Comparison of ENCODE assay signal across 8 cellular contexts in genomic region chr11:9861860-9862725, GRCh38.
DNase-seq lines count a peak whose midpoint lies in the region; ATAC-seq, FAIRE-seq and TF ChIP-seq lines count a peak whose summit lies in the region.

No MANE protein-coding gene starts in this region.

- peaks cover 6% of the 10 kb centered on the region; the same call in 1 of the 2 replicates for H3K4me1 ChIP-seq in OCI-LY3 (ENCODE audit: low read length)

- peak; percentile 65 for TF ChIP-seq CTCF in HL-60 (IDR thresholded peaks at IDR 0.05; ENCODE audit: insufficient read depth, low read length)
- TF ChIP-seq CTCF in OCI-LY3 (IDR thresholded peaks at IDR 0.05; ENCODE audit: low read depth, low read length), result peak; percentile 93

- H3K9ac ChIP-seq in OCI-LY3 (ENCODE audit: low read length), result no peak overlapping the region

- H3K27ac ChIP-seq in HL-60 (replicated peaks) (no peak overlapping the region), OCI-LY3 (ENCODE audit: low read length) (no peak overlapping the region)

- ATAC-seq in GM19468 (IDR thresholded peaks at IDR 0.05; ENCODE audit: extremely low read depth, unreplicated experiment), result peak; percentile 61
- ATAC-seq in activated T-cell treated with anti-CD3 and anti-CD28 coated beads, Interleukin-2, amount 50 U/mL, for 4 hours, result peak; percentile 70 to 71

- no peaks in the 10 kb centered on the region for H3K36me3 ChIP-seq in OCI-LY3 (replicated peaks; ENCODE audit: low read depth, low read length)

- no peak for FAIRE-seq in frontal cortex (lab: Jason Lieb, UNC)

- H2AFZ ChIP-seq in OCI-LY3 (ENCODE audit: low read depth, low read length), result no peak overlapping the region

- no peaks in the 10 kb centered on the region for H3K27me3 Mint-ChIP-seq in activated T-cell treated with anti-CD3 and anti-CD28 coated beads, Interleukin-2, amount 50 U/mL, for 4 hours (ENCODE audit: low read depth)

- H3K4me2 ChIP-seq in OCI-LY3 (ENCODE audit: low read length), result no peak overlapping the region

- intact Hi-C loops in posterior cingulate gyrus (cut with DNase I), result loop anchor here (5.0 to 10.0 kb wide), 2 partner anchors 113 to 445 kb away; partner anchors contain the start of gene ADM
- intact Hi-C loops in posterior vena cava (cut with DNase I), result loop anchor here (10.0 kb wide), 2 partner anchors 443 to 473 kb away; partner anchors contain the start of gene ADM (in 1 of the 2)

- H3K27me3 ChIP-seq in HL-60 (ENCODE audit: insufficient read depth, poor library complexity, severe bottlenecking) (no peaks in the 10 kb centered on the region), OCI-LY3 (ENCODE audit: low read depth, low read length) (no peaks in the 10 kb centered on the region)

- no peak overlapping the region for H3K4me3 Mint-ChIP-seq in activated T-cell treated with anti-CD3 and anti-CD28 coated beads, Interleukin-2, amount 50 U/mL, for 4 hours

- DNase-seq in DMS53 treated with DMSO at 0.1 percent for 48 hours (lab: John Stamatoyannopoulos, UW; ENCODE audit: unreplicated experiment), result peak; percentile 65
- peak; percentile 41 to 74 for DNase-seq in HL-60 (ENCODE audit: low read depth in 1 of 2, low spot score in 1 of 2)
- peak; percentile 32 for DNase-seq in activated T-cell treated with anti-CD3 and anti-CD28 coated beads, Interleukin-2, amount 50 U/mL, for 4 hours
- DNase-seq in frontal cortex (ENCODE audit: low spot score in 2 of 2), result peak; percentile 5 to 29
- peak in 7 of 10 donors; percentile 12 to 81 (median 30) for DNase-seq in posterior cingulate gyrus
- DNase-seq in posterior vena cava (ENCODE audit: low spot score), result no peak

- H3K4me3 ChIP-seq in HL-60 (replicated peaks; ENCODE audit: insufficient read depth, low read length) (no peak overlapping the region), OCI-LY3 (ENCODE audit: low read length) (no peak overlapping the region)

- H3K79me2 ChIP-seq in OCI-LY3 (ENCODE audit: low read length), result no peaks in the 10 kb centered on the region

- H3K9me3 Mint-ChIP-seq in activated T-cell treated with anti-CD3 and anti-CD28 coated beads, Interleukin-2, amount 50 U/mL, for 4 hours, result no peaks in the 10 kb centered on the region

- peaks cover 31% of the 10 kb centered on the region for H3K4me1 Mint-ChIP-seq in activated T-cell treated with anti-CD3 and anti-CD28 coated beads, Interleukin-2, amount 50 U/mL, for 4 hours (ENCODE audit: low read depth)

- no peaks in the 10 kb centered on the region for H3K9me3 ChIP-seq in OCI-LY3 (ENCODE audit: insufficient read depth, low read length)

- H4K20me1 ChIP-seq in OCI-LY3 (ENCODE audit: insufficient read depth, low read length), result no peaks in the 10 kb centered on the region

- H3K36me3 Mint-ChIP-seq in activated T-cell treated with anti-CD3 and anti-CD28 coated beads, Interleukin-2, amount 50 U/mL, for 4 hours (ENCODE audit: insufficient read depth), result no peaks in the 10 kb centered on the region
